1 cellular context compared by ENCODE assay signal in genomic region chr7:128044064-128044463, GRCh38.
TF ChIP-seq lines count a peak whose summit lies in the region.

No MANE protein-coding gene starts in this region.

TF ChIP-seq in K562, 482 proteins besides CTCF, POLR2A, EP300 and RAD21 (continued from another document):
- TF ChIP-seq HMGXB4 (CRISPR knock-in tag; IDR thresholded peaks at IDR 0.05) (no peak), HDAC2 (IDR thresholded peaks at IDR 0.05) (peak; percentile 55; the same call in 1 of the 2 replicates), TEAD4 (IDR thresholded peaks at IDR 0.05; ENCODE audit: low read length) (peak; percentile 84), TEAD4 (CRISPR knock-in tag; IDR thresholded peaks at IDR 0.05; ENCODE audit: borderline replicate concordance) (no peak), RCOR1 (IDR thresholded peaks at IDR 0.05; ENCODE audit: borderline replicate concordance in 1 of 2, low read depth in 2 of 2, low read length in 2 of 2) (peak in 1 of 2 experiments; percentile 94; a peak in 3 of 4 replicates), SAFB2 (IDR thresholded peaks at IDR 0.05; ENCODE audit: borderline replicate concordance, low read depth, low read length, severe bottlenecking) (no peak), FOXJ3 (CRISPR knock-in tag; IDR thresholded peaks at IDR 0.05) (peak; percentile 16; the same call in 1 of the 2 replicates), HES1 (IDR thresholded peaks at IDR 0.05; ENCODE audit: low read depth) (peak; percentile 53; the same call in 1 of the 2 replicates), NFATC3 (IDR thresholded peaks at IDR 0.05) (no peak), BRD4 (IDR thresholded peaks at IDR 0.05) (no peak), HNRNPL (IDR thresholded peaks at IDR 0.05; ENCODE audit: low read depth, low read length) (no peak), ZBTB34 (CRISPR knock-in tag; IDR thresholded peaks at IDR 0.05) (no peak), HDAC1 (IDR thresholded peaks at IDR 0.05) (peak in 1 of 2 experiments; percentile 66; a peak in 1 of 4 replicates), RUNX1 (IDR thresholded peaks at IDR 0.05; ENCODE audit: low read depth) (peak; percentile 89), TAL1 (IDR thresholded peaks at IDR 0.05) (peak; percentile 13; the same call in 1 of the 2 replicates), CBFB (CRISPR knock-in tag; IDR thresholded peaks at IDR 0.05) (peak; percentile 94), ZNF282 (CRISPR knock-in tag; IDR thresholded peaks at IDR 0.05) (no peak), TCF3 (CRISPR knock-in tag; IDR thresholded peaks at IDR 0.05) (peak; percentile 85), SMARCC2 (IDR thresholded peaks at IDR 0.05; ENCODE audit: low read depth) (no peak), MEIS2 (IDR thresholded peaks at IDR 0.05; ENCODE audit: partially characterized antibody) (peak; percentile 62), ZNF395 (CRISPR knock-in tag; IDR thresholded peaks at IDR 0.05) (0 out of 2 replicates have a peak, but pooled peaks have one; percentile 40), FUS (optimal IDR thresholded peaks at IDR 0.05; ENCODE audit: low read depth, low read length) (no peak), POLR2AphosphoS5 (IDR thresholded peaks at IDR 0.05; ENCODE audit: control insufficient read depth, insufficient read depth, low read depth, low read length) (peak; percentile 55; the same call in 1 of the 2 replicates), FOXK1 (CRISPR knock-in tag; IDR thresholded peaks at IDR 0.05; ENCODE audit: borderline replicate concordance) (no peak), KDM2B (CRISPR knock-in tag; IDR thresholded peaks at IDR 0.05) (no peak), ZNF398 (CRISPR knock-in tag; IDR thresholded peaks at IDR 0.05) (no peak), POLR2B (IDR thresholded peaks at IDR 0.05; ENCODE audit: low read depth, partially characterized antibody) (no peak), ZNF586 (CRISPR knock-in tag; conservative IDR thresholded peaks at IDR 0.05) (no peak), GATA2 (CRISPR knock-in tag; IDR thresholded peaks at IDR 0.05) (peak; percentile 57; the same call in 1 of the 2 replicates), KDM1A (IDR thresholded peaks at IDR 0.05) (peak; percentile 87 to 88), ZSCAN32 (CRISPR knock-in tag; IDR thresholded peaks at IDR 0.05) (no peak)
- TF ChIP-seq, protein P1, sequence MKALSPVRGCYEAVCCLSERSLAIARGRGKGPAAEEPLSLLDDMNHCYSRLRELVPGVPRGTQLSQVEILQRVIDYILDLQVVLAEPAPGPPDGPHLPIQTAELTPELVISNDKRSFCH (CRISPR knock-in tag; IDR thresholded peaks at IDR 0.05) = no peak
- TF ChIP-seq, protein P1 (tag; IDR thresholded peaks at IDR 0.05) = 0 out of 2 replicates have a peak, but pooled peaks have one; percentile 44
- TF ChIP-seq, protein P2, sequence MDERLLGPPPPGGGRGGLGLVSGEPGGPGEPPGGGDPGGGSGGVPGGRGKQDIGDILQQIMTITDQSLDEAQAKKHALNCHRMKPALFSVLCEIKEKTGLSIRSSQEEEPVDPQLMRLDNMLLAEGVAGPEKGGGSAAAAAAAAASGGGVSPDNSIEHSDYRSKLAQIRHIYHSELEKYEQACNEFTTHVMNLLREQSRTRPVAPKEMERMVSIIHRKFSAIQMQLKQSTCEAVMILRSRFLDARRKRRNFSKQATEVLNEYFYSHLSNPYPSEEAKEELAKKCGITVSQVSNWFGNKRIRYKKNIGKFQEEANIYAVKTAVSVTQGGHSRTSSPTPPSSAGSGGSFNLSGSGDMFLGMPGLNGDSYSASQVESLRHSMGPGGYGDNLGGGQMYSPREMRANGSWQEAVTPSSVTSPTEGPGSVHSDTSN (CRISPR knock-in tag; IDR thresholded peaks at IDR 0.05; ENCODE audit: low read depth) = no peak
- TF ChIP-seq, protein P2 (tag; conservative IDR thresholded peaks at IDR 0.05; ENCODE audit: low read depth) = peak; percentile 40
- TF ChIP-seq, protein P3, sequence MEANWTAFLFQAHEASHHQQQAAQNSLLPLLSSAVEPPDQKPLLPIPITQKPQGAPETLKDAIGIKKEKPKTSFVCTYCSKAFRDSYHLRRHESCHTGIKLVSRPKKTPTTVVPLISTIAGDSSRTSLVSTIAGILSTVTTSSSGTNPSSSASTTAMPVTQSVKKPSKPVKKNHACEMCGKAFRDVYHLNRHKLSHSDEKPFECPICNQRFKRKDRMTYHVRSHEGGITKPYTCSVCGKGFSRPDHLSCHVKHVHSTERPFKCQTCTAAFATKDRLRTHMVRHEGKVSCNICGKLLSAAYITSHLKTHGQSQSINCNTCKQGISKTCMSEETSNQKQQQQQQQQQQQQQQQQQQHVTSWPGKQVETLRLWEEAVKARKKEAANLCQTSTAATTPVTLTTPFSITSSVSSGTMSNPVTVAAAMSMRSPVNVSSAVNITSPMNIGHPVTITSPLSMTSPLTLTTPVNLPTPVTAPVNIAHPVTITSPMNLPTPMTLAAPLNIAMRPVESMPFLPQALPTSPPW (CRISPR knock-in tag; IDR thresholded peaks at IDR 0.05) = 0 out of 2 replicates have a peak, but pooled peaks have one; percentile 12
- TF ChIP-seq, protein P4, sequence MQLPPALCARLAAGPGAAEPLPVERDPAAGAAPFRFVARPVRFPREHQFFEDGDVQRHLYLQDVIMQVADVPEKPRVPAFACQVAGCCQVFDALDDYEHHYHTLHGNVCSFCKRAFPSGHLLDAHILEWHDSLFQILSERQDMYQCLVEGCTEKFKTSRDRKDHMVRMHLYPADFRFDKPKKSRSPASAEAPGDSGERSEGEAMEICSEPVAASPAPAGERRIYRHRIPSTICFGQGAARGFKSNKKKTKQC (CRISPR knock-in tag; IDR thresholded peaks at IDR 0.05) = 0 out of 2 replicates have a peak, but pooled peaks have one; percentile 49
- TF ChIP-seq, protein P5, sequence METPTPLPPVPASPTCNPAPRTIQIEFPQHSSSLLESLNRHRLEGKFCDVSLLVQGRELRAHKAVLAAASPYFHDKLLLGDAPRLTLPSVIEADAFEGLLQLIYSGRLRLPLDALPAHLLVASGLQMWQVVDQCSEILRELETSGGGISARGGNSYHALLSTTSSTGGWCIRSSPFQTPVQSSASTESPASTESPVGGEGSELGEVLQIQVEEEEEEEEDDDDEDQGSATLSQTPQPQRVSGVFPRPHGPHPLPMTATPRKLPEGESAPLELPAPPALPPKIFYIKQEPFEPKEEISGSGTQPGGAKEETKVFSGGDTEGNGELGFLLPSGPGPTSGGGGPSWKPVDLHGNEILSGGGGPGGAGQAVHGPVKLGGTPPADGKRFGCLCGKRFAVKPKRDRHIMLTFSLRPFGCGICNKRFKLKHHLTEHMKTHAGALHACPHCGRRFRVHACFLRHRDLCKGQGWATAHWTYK (CRISPR knock-in tag; IDR thresholded peaks at IDR 0.05) = no peak
- TF ChIP-seq, protein P6, sequence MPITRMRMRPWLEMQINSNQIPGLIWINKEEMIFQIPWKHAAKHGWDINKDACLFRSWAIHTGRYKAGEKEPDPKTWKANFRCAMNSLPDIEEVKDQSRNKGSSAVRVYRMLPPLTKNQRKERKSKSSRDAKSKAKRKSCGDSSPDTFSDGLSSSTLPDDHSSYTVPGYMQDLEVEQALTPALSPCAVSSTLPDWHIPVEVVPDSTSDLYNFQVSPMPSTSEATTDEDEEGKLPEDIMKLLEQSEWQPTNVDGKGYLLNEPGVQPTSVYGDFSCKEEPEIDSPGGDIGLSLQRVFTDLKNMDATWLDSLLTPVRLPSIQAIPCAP (CRISPR knock-in tag; IDR thresholded peaks at IDR 0.05; ENCODE audit: borderline replicate concordance) = no peak
TF ChIP-seq in K562: peak in this region for 22.
